Comparison of ENCODE assay signal across 1 cellular context in genomic region chr17:82876602-82877391, GRCh38.
TF ChIP-seq lines count a peak whose summit lies in the region.

No MANE protein-coding gene starts in this region.

TF ChIP-seq in K562, 482 proteins besides CTCF, POLR2A, EP300 and RAD21 (continued from another document and continues in another):
- TF ChIP-seq ZNF584 (CRISPR knock-in tag; IDR thresholded peaks at IDR 0.05; ENCODE audit: low read depth) (peak; percentile 47; the same call in 1 of the 2 replicates), MCM3 (IDR thresholded peaks at IDR 0.05) (no peak), TFAM (CRISPR knock-in tag; conservative IDR thresholded peaks at IDR 0.05) (no peak), MEIS2 (IDR thresholded peaks at IDR 0.05; ENCODE audit: partially characterized antibody) (peak; percentile 47), NFRKB (IDR thresholded peaks at IDR 0.05; ENCODE audit: low read depth) (no peak), TCFL5 (CRISPR knock-in tag; conservative IDR thresholded peaks at IDR 0.05) (no peak), ZFX (CRISPR knock-in tag; IDR thresholded peaks at IDR 0.05) (no peak), ZNF586 (CRISPR knock-in tag; conservative IDR thresholded peaks at IDR 0.05) (no peak), CCAR2 (IDR thresholded peaks at IDR 0.05; ENCODE audit: low read depth, low read length) (no peak), FIP1L1 (IDR thresholded peaks at IDR 0.05; ENCODE audit: low read depth, low read length, poor library complexity, severe bottlenecking) (no peak), TGIF2 (CRISPR knock-in tag; IDR thresholded peaks at IDR 0.05) (no peak), KDM5B (IDR thresholded peaks at IDR 0.05; ENCODE audit: insufficient replicate concordance, low read depth, low read length) (no peak), POLR2AphosphoS5 (IDR thresholded peaks at IDR 0.05; ENCODE audit: control insufficient read depth, insufficient read depth, low read depth, low read length) (no peak), RBFOX2 (IDR thresholded peaks at IDR 0.05; ENCODE audit: low read depth, low read length) (peak; percentile 49), ZFP1 (CRISPR knock-in tag; IDR thresholded peaks at IDR 0.05) (no peak), COPS2 (conservative IDR thresholded peaks at IDR 0.05) (no peak), CEBPG (CRISPR knock-in tag; IDR thresholded peaks at IDR 0.05) (no peak), CEBPG (tag; conservative IDR thresholded peaks at IDR 0.05 in 1 of 2, IDR thresholded peaks at IDR 0.05 in 1 of 2) (no peak), SIX5 (IDR thresholded peaks at IDR 0.05; ENCODE audit: borderline replicate concordance in 1 of 2, insufficient read depth in 1 of 2, low read depth in 1 of 2, low read length in 2 of 2) (no peak), MAFK (IDR thresholded peaks at IDR 0.05; ENCODE audit: low read length) (0 out of 2 replicates have a peak, but pooled peaks have one; percentile 8), PREB (CRISPR knock-in tag; IDR thresholded peaks at IDR 0.05) (0 out of 2 replicates have a peak, but pooled peaks have one; percentile 25), MGA (IDR thresholded peaks at IDR 0.05) (peak; percentile 64; the same call in 1 of the 2 replicates), U2AF1 (optimal IDR thresholded peaks at IDR 0.05; ENCODE audit: low read depth, low read length) (no peak), ZNF282 (CRISPR knock-in tag; IDR thresholded peaks at IDR 0.05) (no peak), ELF4 (CRISPR knock-in tag; IDR thresholded peaks at IDR 0.05) (no peak), TBP (optimal IDR thresholded peaks at IDR 0.05; ENCODE audit: low read depth, low read length) (peak; percentile 49), CREM (IDR thresholded peaks at IDR 0.05; ENCODE audit: low read depth) (peak; percentile 49; the same call in 1 of the 2 replicates), ZNF316 (IDR thresholded peaks at IDR 0.05) (no peak), SRF (CRISPR knock-in tag; IDR thresholded peaks at IDR 0.05) (no peak), ZNF449 (CRISPR knock-in tag; IDR thresholded peaks at IDR 0.05) (no peak), ZNF717 (CRISPR knock-in tag; IDR thresholded peaks at IDR 0.05) (no peak), THRAP3 (IDR thresholded peaks at IDR 0.05; ENCODE audit: borderline replicate concordance) (no peak)
- TF ChIP-seq, protein P1, sequence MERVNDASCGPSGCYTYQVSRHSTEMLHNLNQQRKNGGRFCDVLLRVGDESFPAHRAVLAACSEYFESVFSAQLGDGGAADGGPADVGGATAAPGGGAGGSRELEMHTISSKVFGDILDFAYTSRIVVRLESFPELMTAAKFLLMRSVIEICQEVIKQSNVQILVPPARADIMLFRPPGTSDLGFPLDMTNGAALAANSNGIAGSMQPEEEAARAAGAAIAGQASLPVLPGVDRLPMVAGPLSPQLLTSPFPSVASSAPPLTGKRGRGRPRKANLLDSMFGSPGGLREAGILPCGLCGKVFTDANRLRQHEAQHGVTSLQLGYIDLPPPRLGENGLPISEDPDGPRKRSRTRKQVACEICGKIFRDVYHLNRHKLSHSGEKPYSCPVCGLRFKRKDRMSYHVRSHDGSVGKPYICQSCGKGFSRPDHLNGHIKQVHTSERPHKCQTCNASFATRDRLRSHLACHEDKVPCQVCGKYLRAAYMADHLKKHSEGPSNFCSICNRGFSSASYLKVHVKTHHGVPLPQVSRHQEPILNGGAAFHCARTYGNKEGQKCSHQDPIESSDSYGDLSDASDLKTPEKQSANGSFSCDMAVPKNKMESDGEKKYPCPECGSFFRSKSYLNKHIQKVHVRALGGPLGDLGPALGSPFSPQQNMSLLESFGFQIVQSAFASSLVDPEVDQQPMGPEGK (CRISPR knock-in tag; IDR thresholded peaks at IDR 0.05; ENCODE audit: borderline replicate concordance), result no peak
- TF ChIP-seq, protein P2, sequence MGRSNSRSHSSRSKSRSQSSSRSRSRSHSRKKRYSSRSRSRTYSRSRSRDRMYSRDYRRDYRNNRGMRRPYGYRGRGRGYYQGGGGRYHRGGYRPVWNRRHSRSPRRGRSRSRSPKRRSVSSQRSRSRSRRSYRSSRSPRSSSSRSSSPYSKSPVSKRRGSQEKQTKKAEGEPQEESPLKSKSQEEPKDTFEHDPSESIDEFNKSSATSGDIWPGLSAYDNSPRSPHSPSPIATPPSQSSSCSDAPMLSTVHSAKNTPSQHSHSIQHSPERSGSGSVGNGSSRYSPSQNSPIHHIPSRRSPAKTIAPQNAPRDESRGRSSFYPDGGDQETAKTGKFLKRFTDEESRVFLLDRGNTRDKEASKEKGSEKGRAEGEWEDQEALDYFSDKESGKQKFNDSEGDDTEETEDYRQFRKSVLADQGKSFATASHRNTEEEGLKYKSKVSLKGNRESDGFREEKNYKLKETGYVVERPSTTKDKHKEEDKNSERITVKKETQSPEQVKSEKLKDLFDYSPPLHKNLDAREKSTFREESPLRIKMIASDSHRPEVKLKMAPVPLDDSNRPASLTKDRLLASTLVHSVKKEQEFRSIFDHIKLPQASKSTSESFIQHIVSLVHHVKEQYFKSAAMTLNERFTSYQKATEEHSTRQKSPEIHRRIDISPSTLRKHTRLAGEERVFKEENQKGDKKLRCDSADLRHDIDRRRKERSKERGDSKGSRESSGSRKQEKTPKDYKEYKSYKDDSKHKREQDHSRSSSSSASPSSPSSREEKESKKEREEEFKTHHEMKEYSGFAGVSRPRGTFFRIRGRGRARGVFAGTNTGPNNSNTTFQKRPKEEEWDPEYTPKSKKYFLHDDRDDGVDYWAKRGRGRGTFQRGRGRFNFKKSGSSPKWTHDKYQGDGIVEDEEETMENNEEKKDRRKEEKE (IDR thresholded peaks at IDR 0.05; ENCODE audit: borderline replicate concordance in 1 of 2, control insufficient read depth in 1 of 2, low read depth in 2 of 2, low read length in 1 of 2), result no peak
- TF ChIP-seq, protein P3, sequence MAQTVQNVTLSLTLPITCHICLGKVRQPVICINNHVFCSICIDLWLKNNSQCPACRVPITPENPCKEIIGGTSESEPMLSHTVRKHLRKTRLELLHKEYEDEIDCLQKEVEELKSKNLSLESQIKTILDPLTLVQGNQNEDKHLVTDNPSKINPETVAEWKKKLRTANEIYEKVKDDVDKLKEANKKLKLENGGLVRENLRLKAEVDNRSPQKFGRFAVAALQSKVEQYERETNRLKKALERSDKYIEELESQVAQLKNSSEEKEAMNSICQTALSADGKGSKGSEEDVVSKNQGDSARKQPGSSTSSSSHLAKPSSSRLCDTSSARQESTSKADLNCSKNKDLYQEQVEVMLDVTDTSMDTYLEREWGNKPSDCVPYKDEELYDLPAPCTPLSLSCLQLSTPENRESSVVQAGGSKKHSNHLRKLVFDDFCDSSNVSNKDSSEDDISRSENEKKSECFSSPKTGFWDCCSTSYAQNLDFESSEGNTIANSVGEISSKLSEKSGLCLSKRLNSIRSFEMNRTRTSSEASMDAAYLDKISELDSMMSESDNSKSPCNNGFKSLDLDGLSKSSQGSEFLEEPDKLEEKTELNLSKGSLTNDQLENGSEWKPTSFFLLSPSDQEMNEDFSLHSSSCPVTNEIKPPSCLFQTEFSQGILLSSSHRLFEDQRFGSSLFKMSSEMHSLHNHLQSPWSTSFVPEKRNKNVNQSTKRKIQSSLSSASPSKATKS (CRISPR knock-in tag; IDR thresholded peaks at IDR 0.05), result no peak
- TF ChIP-seq, protein P4, sequence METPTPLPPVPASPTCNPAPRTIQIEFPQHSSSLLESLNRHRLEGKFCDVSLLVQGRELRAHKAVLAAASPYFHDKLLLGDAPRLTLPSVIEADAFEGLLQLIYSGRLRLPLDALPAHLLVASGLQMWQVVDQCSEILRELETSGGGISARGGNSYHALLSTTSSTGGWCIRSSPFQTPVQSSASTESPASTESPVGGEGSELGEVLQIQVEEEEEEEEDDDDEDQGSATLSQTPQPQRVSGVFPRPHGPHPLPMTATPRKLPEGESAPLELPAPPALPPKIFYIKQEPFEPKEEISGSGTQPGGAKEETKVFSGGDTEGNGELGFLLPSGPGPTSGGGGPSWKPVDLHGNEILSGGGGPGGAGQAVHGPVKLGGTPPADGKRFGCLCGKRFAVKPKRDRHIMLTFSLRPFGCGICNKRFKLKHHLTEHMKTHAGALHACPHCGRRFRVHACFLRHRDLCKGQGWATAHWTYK (CRISPR knock-in tag; IDR thresholded peaks at IDR 0.05), result no peak
